Comparison of ENCODE assay signal across 21 cellular contexts in the genomic region with DNA sequence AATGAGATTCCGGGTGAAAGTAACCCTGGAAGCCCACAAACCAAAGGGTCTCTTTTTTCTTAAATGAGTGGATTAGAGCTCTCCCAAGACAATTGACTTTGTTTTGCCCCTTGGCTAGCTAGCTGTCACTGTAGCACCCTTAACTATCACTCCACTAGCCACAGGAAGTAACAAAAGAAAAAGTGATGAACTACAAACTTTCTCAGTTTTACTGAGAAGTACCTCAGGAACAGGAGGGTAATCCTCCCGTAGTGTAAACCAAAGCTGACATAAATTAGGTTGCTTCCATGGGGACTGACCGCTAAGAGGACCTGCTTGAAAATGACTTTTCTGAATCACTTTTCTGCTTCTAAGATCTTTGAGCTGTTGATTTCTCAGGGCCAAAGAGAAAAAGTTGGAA.
"Had no signal": no experiment of that assay in that cellular context is flagged by ENCODE, and none has a peak within 500 bp of the region (broad histone marks: within the 10 kb centered on the region; RNA-seq: fewer than 3 reads in every experiment).

No MANE protein-coding gene starts in this region.

- H3K36me3 Mint-ChIP-seq: immature natural killer cell, mesothelial cell of epicardium, naive B cell had no signal

- H3K4me3 Mint-ChIP-seq: immature natural killer cell, mesothelial cell of epicardium, naive B cell had no signal

- H2AFZ ChIP-seq: hepatocyte had no signal

- H3K9me3 ChIP-seq: esophagus muscularis mucosa, gastroesophageal sphincter, heart left ventricle, left lung, lower lobe of right lung, mucosa of descending colon had no signal

- H3K79me2 ChIP-seq: hepatocyte had no signal

- H3K27me3 ChIP-seq: esophagus muscularis mucosa, foreskin keratinocyte, gastroesophageal sphincter, heart left ventricle, hepatocyte, left lung had no signal

- H3K4me1 Mint-ChIP-seq: naive B cell had no signal

- ATAC-seq: foreskin keratinocyte, gastroesophageal sphincter, heart left ventricle, left cardiac atrium, left lung, left ventricle myocardium superior, lower lobe of right lung, mucosa of descending colon had no signal

- H3K9me3 Mint-ChIP-seq: mesothelial cell of epicardium, naive B cell had no signal

- H3K27me3 Mint-ChIP-seq: naive B cell had no signal

- DNase-seq: dermis blood vessel endothelial cell; effector CD4-positive, alpha-beta T cell; effector memory CD4-positive, alpha-beta T cell; foreskin keratinocyte; heart left ventricle; hypothalamus; immature natural killer cell; islet precursor cell; left cardiac atrium; left lung; left ventricle myocardium superior; lower lobe of right lung; mesenchymal stem cell; mucosa of descending colon; naive B cell had no signal

- H3K4me2 ChIP-seq: hepatocyte had no signal

- H3K27ac ChIP-seq: coronary artery, esophagus muscularis mucosa, foreskin keratinocyte, gastroesophageal sphincter, heart left ventricle, hepatocyte, left lung, lower lobe of right lung had no signal

- H3K4me1 ChIP-seq: esophagus muscularis mucosa, foreskin keratinocyte, gastroesophageal sphincter, heart left ventricle, left lung, lower lobe of right lung had no signal

- H3K27ac Mint-ChIP-seq: immature natural killer cell, mesothelial cell of epicardium, naive B cell had no signal

- H3K4me3 ChIP-seq: coronary artery, dorsolateral prefrontal cortex, esophagus muscularis mucosa, gastroesophageal sphincter, heart left ventricle, hepatocyte, left lung, lower lobe of right lung, mucosa of descending colon had no signal

- H3K36me3 ChIP-seq: esophagus muscularis mucosa, gastroesophageal sphincter, heart left ventricle, left lung, lower lobe of right lung had no signal
